ENCODE assay signal across 24 cellular contexts in the genomic region with DNA sequence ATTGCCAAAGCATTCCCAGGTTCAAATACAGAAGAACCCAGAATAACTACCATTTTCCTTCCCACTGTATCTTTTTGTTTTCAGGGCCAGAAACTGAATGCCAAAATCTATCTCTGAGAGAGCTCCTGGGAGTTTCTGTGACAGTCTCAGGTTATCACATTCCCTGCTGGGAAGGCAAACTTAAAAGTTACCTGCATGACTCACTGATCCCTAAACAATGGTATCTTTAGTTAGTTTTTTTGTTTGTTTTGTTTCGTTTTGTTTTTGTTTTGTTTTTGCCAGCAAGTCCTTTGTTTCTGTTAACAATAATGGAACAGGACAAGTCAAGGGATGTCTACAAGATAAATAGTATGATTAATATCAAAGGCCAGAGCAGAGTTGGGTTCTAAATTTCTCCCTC.
"Had no signal": no experiment of that assay in that cellular context is flagged by ENCODE, and none has a peak within 500 bp of the region (broad histone marks: within the 10 kb centered on the region; RNA-seq: fewer than 3 reads in every experiment).

No MANE protein-coding gene starts in this region.

- H3K27ac ChIP-seq: brain microvascular endothelial cell, Peyer's patch, SJSA1 had no signal

- ATAC-seq: activated CD8-positive, alpha-beta T cell treated with anti-CD3 and anti-CD28 coated beads for 36 hours; activated T-cell treated with anti-CD3 and anti-CD28 coated beads, Interleukin-2, amount 50 U/mL, for 72 hours; SK-N-SH treated with all-trans-retinoic acid at 6 μM for 48 hours had no signal

- H3K27ac Mint-ChIP-seq: activated CD8-positive, alpha-beta T cell treated with anti-CD3 and anti-CD28 coated beads for 36 hours; activated naive CD4-positive, alpha-beta T cell treated with anti-CD3 and anti-CD28 coated beads, Interleukin-2, amount 10 ng/mL, durations not matched to agents 7 days and 5 days; activated naive CD8-positive, alpha-beta T cell treated with anti-CD3 and anti-CD28 coated beads for 36 hours; activated T-cell treated with anti-CD3 and anti-CD28 coated beads, Interleukin-2, amount 50 U/mL, for 72 hours; activated T-helper 2 cell treated with anti-CD3 and anti-CD28 coated beads, Interferon-gamma antibody, Interleukin-2, Interleukin-4, amounts not matched to agents 10 μg/mL and 5 μg/mL and 100 μg/mL, durations not matched to agents 14 hours and 24 hours and 36 hours had no signal

- DNase-seq: activated CD4-positive, alpha-beta T cell treated with anti-CD3 and anti-CD28 coated beads, Interleukin-2, amount 50 U/mL, for 1 hour; activated CD4-positive, CD25-positive, alpha-beta regulatory T cell; activated CD8-positive, alpha-beta memory T cell treated with anti-CD3 and anti-CD28 coated beads, Interleukin-2, amount 50 U/mL, for 4 hours; activated CD8-positive, alpha-beta T cell treated with anti-CD3 and anti-CD28 coated beads for 36 hours; activated gamma-delta T cell treated with Interleukin-2 at 50 U/mL for 16 hours; activated naive CD4-positive, alpha-beta T cell treated with anti-CD3 and anti-CD28 coated beads, Interleukin-2, amount 10 ng/mL, durations not matched to agents 7 days and 5 days; activated naive CD8-positive, alpha-beta T cell treated with anti-CD3 and anti-CD28 coated beads for 36 hours; activated T-cell treated with anti-CD3 and anti-CD28 coated beads, Interleukin-2, amount 50 U/mL, for 72 hours; brain microvascular endothelial cell; caudate nucleus; Kasumi-1; KBM-7; NCI-H1105 treated with DMSO at 0.1 percent for 48 hours; NCI-H1436 treated with DMSO at 0.1 percent for 48 hours; NCI-H187; NCI-H2081; NCI-H446; NCI-H524; Peyer's patch; SHP77; SW 1271 had no signal

- H3K4me3 Mint-ChIP-seq: activated CD8-positive, alpha-beta T cell treated with anti-CD3 and anti-CD28 coated beads for 36 hours; activated naive CD4-positive, alpha-beta T cell treated with anti-CD3 and anti-CD28 coated beads, Interleukin-2, amount 10 ng/mL, durations not matched to agents 7 days and 5 days; activated naive CD8-positive, alpha-beta T cell treated with anti-CD3 and anti-CD28 coated beads for 36 hours; activated T-cell treated with anti-CD3 and anti-CD28 coated beads, Interleukin-2, amount 50 U/mL, for 72 hours had no signal

- H3K9me3 Mint-ChIP-seq: activated CD8-positive, alpha-beta T cell treated with anti-CD3 and anti-CD28 coated beads for 36 hours; activated naive CD4-positive, alpha-beta T cell treated with anti-CD3 and anti-CD28 coated beads, Interleukin-2, amount 10 ng/mL, durations not matched to agents 7 days and 5 days; activated naive CD8-positive, alpha-beta T cell treated with anti-CD3 and anti-CD28 coated beads for 36 hours; activated T-cell treated with anti-CD3 and anti-CD28 coated beads, Interleukin-2, amount 50 U/mL, for 72 hours; activated T-helper 2 cell treated with anti-CD3 and anti-CD28 coated beads, Interferon-gamma antibody, Interleukin-2, Interleukin-4, amounts not matched to agents 10 μg/mL and 5 μg/mL and 100 μg/mL, durations not matched to agents 14 hours and 24 hours and 36 hours had no signal

- H3K4me3 ChIP-seq: Peyer's patch, SJSA1 had no signal

- H3K27me3 ChIP-seq: brain microvascular endothelial cell, Peyer's patch, SJSA1 had no signal

- H3K4me1 ChIP-seq: Peyer's patch had no signal

- H3K4me1 Mint-ChIP-seq: activated naive CD4-positive, alpha-beta T cell treated with anti-CD3 and anti-CD28 coated beads, Interleukin-2, amount 10 ng/mL, durations not matched to agents 7 days and 5 days; activated naive CD8-positive, alpha-beta T cell treated with anti-CD3 and anti-CD28 coated beads for 36 hours had no signal

- H3K27me3 Mint-ChIP-seq: activated CD8-positive, alpha-beta T cell treated with anti-CD3 and anti-CD28 coated beads for 36 hours; activated naive CD4-positive, alpha-beta T cell treated with anti-CD3 and anti-CD28 coated beads, Interleukin-2, amount 10 ng/mL, durations not matched to agents 7 days and 5 days; activated naive CD8-positive, alpha-beta T cell treated with anti-CD3 and anti-CD28 coated beads for 36 hours had no signal

- H3K9me3 ChIP-seq: Peyer's patch, SJSA1 had no signal
